In the genomic region with DNA sequence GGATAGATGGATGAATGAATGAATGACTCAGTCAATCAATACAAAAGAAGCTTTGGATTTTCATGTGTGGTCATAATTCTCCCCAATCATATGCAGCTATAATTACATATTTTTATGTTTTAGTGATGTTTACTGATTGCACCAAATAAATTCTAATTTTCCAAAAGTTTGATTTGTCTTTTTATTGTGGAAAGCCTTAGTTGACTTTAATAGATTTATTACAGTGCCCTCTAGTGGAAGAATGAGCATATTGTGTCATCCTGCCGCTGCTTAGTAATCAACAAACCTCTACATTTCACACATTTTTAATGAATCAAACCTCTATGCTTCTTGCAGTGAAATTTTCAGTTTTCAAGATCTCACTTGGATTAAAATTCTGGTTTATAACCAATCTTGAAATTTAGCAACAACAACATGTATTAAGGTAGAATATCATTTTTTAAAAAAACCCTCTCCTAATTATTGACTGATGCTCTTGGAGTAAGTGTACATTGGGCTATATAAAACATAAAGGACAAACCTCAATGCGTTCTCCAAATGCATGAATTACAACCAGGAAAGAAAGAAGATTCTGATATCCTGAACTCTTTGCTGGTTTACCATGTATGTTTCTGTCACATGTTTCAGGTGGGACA, we compare ENCODE assay signal across 8 cellular contexts. TPM values are rescaled to one million over a fixed set of nuclear protein-coding genes. Genes with fewer than 3 reads are reported as not detected.
A peak's percentile ranks its signal among the peaks of the same experiment; 100 is the strongest.
DNase-seq lines count a peak whose midpoint lies in the region; ATAC-seq and TF ChIP-seq lines count a peak whose summit lies in the region.

No MANE protein-coding gene starts in this region.

- no peak for ATAC-seq in CD8-positive, alpha-beta T cell
- no peak for ATAC-seq in HG03139 (IDR thresholded peaks at IDR 0.05; ENCODE audit: unreplicated experiment)
- ATAC-seq in HG03378 (IDR thresholded peaks at IDR 0.05; ENCODE audit: unreplicated experiment): no peak

- CTCF ChIA-PET in CD8-positive, alpha-beta T cell (lab: Charles Lee): interaction anchor here (0.7 kb wide), 1 partner anchor 13 kb away, joined by 3 read pairs; no protein-coding TSS in a partner anchor

- TF ChIP-seq CTCF in CD8-positive, alpha-beta T cell (IDR thresholded peaks at IDR 0.05): peak; percentile 42

- POLR2A ChIA-PET in CD8-positive, alpha-beta T cell (lab: Charles Lee): no interaction called here

- H3K27ac ChIP-seq in CD8-positive, alpha-beta T cell (ENCODE audit: low read depth, low read length): no peak overlapping the region
- no peak overlapping the region for H3K27ac ChIP-seq in GM23248

- H3K9me3 ChIP-seq in CD8-positive, alpha-beta T cell (ENCODE audit: low read length): no peaks in the 10 kb centered on the region
- no peaks in the 10 kb centered on the region for H3K9me3 ChIP-seq in GM23248 (ENCODE audit: low read depth)

- no peaks in the 10 kb centered on the region for H3F3A ChIP-seq in GM23248 (ENCODE audit: insufficient read depth)

- no peaks in the 10 kb centered on the region for H3K79me2 ChIP-seq in GM23248 (ENCODE audit: insufficient read depth)

- DNase-seq in CD8-positive, alpha-beta T cell: no peak
- DNase-seq in GM23248 (peak; percentile 60), RPMI7951 (ENCODE audit: low read depth) (peak; percentile 3), globus pallidus (ENCODE audit: low spot score) (peak; percentile 3)
- no peak for DNase-seq in effector CD4-positive, alpha-beta T cell
- no peak for DNase-seq in NK-92 treated with Interleukin-12 subunit alpha and Interleukin-12 subunit beta, amount 100 ng/mL, for 24 hours (lab: John Stamatoyannopoulos, UW)

- H3K36me3 ChIP-seq in CD8-positive, alpha-beta T cell (ENCODE audit: insufficient read depth, low read length): no peaks in the 10 kb centered on the region
- H3K36me3 ChIP-seq in GM23248 (ENCODE audit: low read depth): no peaks in the 10 kb centered on the region

- no peaks in the 10 kb centered on the region for H3K27me3 Mint-ChIP-seq in CD8-positive, alpha-beta T cell (ENCODE audit: low read depth)

- H3K4me3 Mint-ChIP-seq in CD8-positive, alpha-beta T cell: no peak overlapping the region

- no peak overlapping the region for H3K4me3 ChIP-seq in CD8-positive, alpha-beta T cell (ENCODE audit: low read depth, low read length)
- H3K4me3 ChIP-seq in GM23248: no peak overlapping the region

- WGBS in GM23248 (ENCODE audit: low coverage in 1 of 2, low lambda C conversion rate in 2 of 2, missing lambda C conversion rate in 2 of 2), 2 experiments: 2 to 7% methylated on average over 2 of the region's 2 CpGs

- H3K9ac ChIP-seq in GM23248: no peak overlapping the region

- H3K9me3 Mint-ChIP-seq in CD8-positive, alpha-beta T cell: no peaks in the 10 kb centered on the region

- no peaks in the 10 kb centered on the region for H3K4me1 Mint-ChIP-seq in CD8-positive, alpha-beta T cell (ENCODE audit: low read depth)

- H3K27me3 ChIP-seq in CD8-positive, alpha-beta T cell (ENCODE audit: insufficient read depth, low read length): no peaks in the 10 kb centered on the region
- H3K27me3 ChIP-seq in GM23248 (replicated peaks; ENCODE audit: insufficient read depth): no peaks in the 10 kb centered on the region

- in situ Hi-C loops in GM23248 (cut with MboI): no loop called here

- no peaks in the 10 kb centered on the region for H3K36me3 Mint-ChIP-seq in CD8-positive, alpha-beta T cell

- intact Hi-C loops in CD8-positive, alpha-beta T cell (cut with DNase I, micrococcal nuclease): no loop called here

- no peaks in the 10 kb centered on the region for H3K9me2 ChIP-seq in GM23248 (ENCODE audit: insufficient read depth)

- H3K4me2 ChIP-seq in GM23248 (ENCODE audit: unreplicated experiment): no peak overlapping the region

- no peak overlapping the region for H2AFZ ChIP-seq in GM23248

- no peaks in the 10 kb centered on the region for H4K20me1 ChIP-seq in GM23248 (ENCODE audit: insufficient read depth)

- H3K27ac Mint-ChIP-seq in CD8-positive, alpha-beta T cell: no peak overlapping the region

- no peaks in the 10 kb centered on the region for H3K4me1 ChIP-seq in CD8-positive, alpha-beta T cell (ENCODE audit: insufficient read depth, low read length)
- no peaks in the 10 kb centered on the region for H3K4me1 ChIP-seq in GM23248 (ENCODE audit: insufficient read depth)

RNA-seq across cellular contexts. Expression of gene PNLIP, which starts 55.6 kb away (rescaled TPM):
- total RNA-seq in CD8-positive, alpha-beta T cell: not detected
- total RNA-seq in GM23248 (2014; rRNA removed; shearing (Covaris generic)): not detected in 2 replicates
- polyA plus RNA-seq in GM23248 (2016; fragmentation: Nextera tagmentation; extraction: Ambion mirVana): not detected in 2 replicates
- not detected in 2 replicates for total RNA-seq in RPMI7951 (2014; rRNA removed; shearing (Covaris generic))

Comparison
In these comparisons a context has a peak if more than half of its experiments do, and no peak if none do; other contexts are left out.
1. DNase-seq: peak in GM23248 (single experiment), RPMI7951 (single experiment) and globus pallidus (single experiment); none in CD8-positive, alpha-beta T cell (0 of 7), effector CD4-positive, alpha-beta T cell (single experiment) and NK-92 treated with Interleukin-12 subunit alpha and Interleukin-12 subunit beta, amount 100 ng/mL, for 24 hours (single experiment).